Comparison of ENCODE assay signal across 14 cellular contexts in the genomic region with DNA sequence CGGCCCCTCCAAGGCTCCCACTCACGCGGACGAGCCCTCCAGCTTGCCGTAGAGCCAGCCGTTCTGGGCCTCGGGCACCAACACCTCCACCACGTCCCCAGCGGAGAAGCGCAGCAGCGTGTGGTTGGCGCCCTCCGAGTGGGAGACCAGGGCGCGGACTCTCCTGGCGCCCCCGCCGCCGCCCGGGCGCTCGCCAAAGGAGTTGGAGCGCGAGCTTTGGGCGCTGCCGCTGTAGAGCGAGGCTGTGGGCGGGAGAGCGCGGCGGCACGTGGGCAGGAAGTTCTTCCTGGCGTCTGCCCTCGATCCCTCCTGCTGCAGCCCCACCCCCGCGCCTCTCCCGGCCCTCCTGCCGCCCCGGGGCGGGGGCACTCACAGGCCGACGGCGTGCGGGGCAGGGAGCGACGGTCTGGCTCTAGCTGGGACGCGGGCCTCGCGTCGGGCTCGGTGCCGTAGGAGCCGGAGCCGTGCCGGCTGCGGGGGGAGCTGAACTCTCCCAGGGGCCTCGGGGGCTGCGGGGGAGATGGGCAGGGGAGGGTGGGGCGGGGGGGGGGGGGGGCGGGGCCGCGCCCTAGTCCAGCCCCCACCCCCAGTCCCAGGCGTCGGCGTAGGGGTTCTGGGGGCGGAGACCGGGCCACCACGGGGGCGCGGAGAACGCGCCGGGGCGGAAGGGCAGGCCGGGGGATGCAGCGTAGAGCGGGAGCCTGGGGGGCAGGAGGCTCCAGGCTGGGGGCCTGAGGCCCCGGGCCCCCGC. TPM values are rescaled to one million over a fixed set of nuclear protein-coding genes. Genes with fewer than 3 reads are reported as not detected.
DNase-seq lines count a peak whose midpoint lies in the region; ATAC-seq and TF ChIP-seq lines count a peak whose summit lies in the region.
"Had no signal": no experiment of that assay in that cellular context is flagged by ENCODE, and none has a peak within 500 bp of the region (broad histone marks: within the 10 kb centered on the region; RNA-seq: fewer than 3 reads in every experiment).

No MANE protein-coding gene starts in this region.

- intact Hi-C loops in Right ventricle myocardium inferior (cut with DNase I): no loop called here
- intact Hi-C loops in vagina (cut with DNase I): no loop called here
- intact Hi-C loops in activated CD4-positive, alpha-beta memory T cell treated with anti-CD3 and anti-CD28 coated beads for 36 hours (cut with micrococcal nuclease): no loop called here

- H3K27me3 ChIP-seq in right atrium auricular region (no peaks in the 10 kb centered on the region), vagina (no peaks in the 10 kb centered on the region)

- no peak overlapping the region for H3K4me3 Mint-ChIP-seq in activated CD4-positive, alpha-beta memory T cell treated with anti-CD3 and anti-CD28 coated beads for 36 hours
- H3K4me3 Mint-ChIP-seq in endothelial cell (ENCODE audit: unreplicated experiment): no peak overlapping the region
- H3K4me3 Mint-ChIP-seq: T-helper 1 cell treated with Interleukin-12 subunit alpha and Interleukin-12 subunit beta and Interleukin-4 antibody, amounts not matched to agents 30 μg/mL and 1 μg/mL, for 36 hours had no signal

- POLR2A ChIA-PET in activated CD4-positive, alpha-beta memory T cell treated with anti-CD3 and anti-CD28 coated beads for 36 hours (lab: Charles Lee): no interaction called here

- H3K27ac ChIP-seq in right atrium auricular region: no peak overlapping the region
- peak overlapping the region; percentile 10 for H3K27ac ChIP-seq in vagina

- H3K4me1 ChIP-seq in right atrium auricular region (peaks cover 0 to 16% of the 10 kb centered on the region in 2 donors), vagina (peaks cover 7% of the 10 kb centered on the region)

- H3K9me3 ChIP-seq in right atrium auricular region (no peaks in the 10 kb centered on the region), vagina (no peaks in the 10 kb centered on the region)

- no peaks in the 10 kb centered on the region for H3K4me1 Mint-ChIP-seq in activated CD4-positive, alpha-beta memory T cell treated with anti-CD3 and anti-CD28 coated beads for 36 hours (ENCODE audit: low read depth)
- peaks cover 3% of the 10 kb centered on the region for H3K4me1 Mint-ChIP-seq in endothelial cell (ENCODE audit: unreplicated experiment)
- H3K4me1 Mint-ChIP-seq: natural killer cell had no signal

- CTCF ChIA-PET in activated CD4-positive, alpha-beta memory T cell treated with anti-CD3 and anti-CD28 coated beads for 36 hours (lab: Charles Lee): interaction anchor here (1.0 kb wide), 1 partner anchor 37 kb away, joined by 4 read pairs; no protein-coding TSS in a partner anchor

- H3K36me3 ChIP-seq in right atrium auricular region (no peaks in the 10 kb centered on the region), vagina (no peaks in the 10 kb centered on the region)

- no peak overlapping the region for H3K27ac Mint-ChIP-seq in activated CD4-positive, alpha-beta memory T cell treated with anti-CD3 and anti-CD28 coated beads for 36 hours
- H3K27ac Mint-ChIP-seq in endothelial cell (ENCODE audit: unreplicated experiment): no peak overlapping the region
- H3K27ac Mint-ChIP-seq: natural killer cell; T-helper 1 cell treated with Interleukin-12 subunit alpha and Interleukin-12 subunit beta and Interleukin-4 antibody, amounts not matched to agents 30 μg/mL and 1 μg/mL, for 36 hours had no signal

- DNase-seq in Right ventricle myocardium inferior (ENCODE audit: missing footprints) (peak; percentile 18), right atrium auricular region (ENCODE audit: low spot score) (no peak), epithelial cell of esophagus (ENCODE audit: low read depth) (peak; percentile 37), left kidney (ENCODE audit: low read depth, low spot score) (peak; percentile 59), vagina (ENCODE audit: extremely low spot score in 2 of 2) (no peak), endothelial cell (ENCODE audit: low spot score) (no peak)
- DNase-seq in activated CD4-positive, alpha-beta memory T cell treated with anti-CD3 and anti-CD28 coated beads for 36 hours: no peak
- DNase-seq: activated CD4-positive, alpha-beta T cell treated with anti-CD3 and anti-CD28 coated beads, Interleukin-2, amount 50 U/mL, for 48 hours; activated naive CD4-positive, alpha-beta T cell treated with anti-CD3 and anti-CD28 coated beads, Interleukin-2, amount 50 U/mL, for 16 hours; GDM1; natural killer cell had no signal

- no peak for TF ChIP-seq POLR2A in vagina (IDR thresholded peaks at IDR 0.05)

- H3K27me3 Mint-ChIP-seq in activated CD4-positive, alpha-beta memory T cell treated with anti-CD3 and anti-CD28 coated beads for 36 hours: peaks cover 5% of the 10 kb centered on the region
- H3K27me3 Mint-ChIP-seq in endothelial cell (ENCODE audit: unreplicated experiment): peaks cover 6% of the 10 kb centered on the region

- TF ChIP-seq CTCF in right atrium auricular region (IDR thresholded peaks at IDR 0.05) (no peak), epithelial cell of esophagus (IDR thresholded peaks at IDR 0.05; ENCODE audit: insufficient read depth, low read depth, low read length, missing control alignments) (no peak), vagina (IDR thresholded peaks at IDR 0.05) (no peak), endothelial cell (IDR thresholded peaks at IDR 0.05; ENCODE audit: unreplicated experiment) (no peak)

- H3K36me3 Mint-ChIP-seq in activated CD4-positive, alpha-beta memory T cell treated with anti-CD3 and anti-CD28 coated beads for 36 hours: peaks cover 5% of the 10 kb centered on the region
- H3K36me3 Mint-ChIP-seq in endothelial cell (ENCODE audit: low read depth, unreplicated experiment): no peaks in the 10 kb centered on the region
- H3K36me3 Mint-ChIP-seq: natural killer cell had no signal

- ATAC-seq in Right ventricle myocardium inferior (peak; percentile 28), HG02938 (IDR thresholded peaks at IDR 0.05; ENCODE audit: unreplicated experiment) (no peak)
- ATAC-seq: natural killer cell had no signal

- H3K4me3 ChIP-seq in right atrium auricular region (peak overlapping the region in 1 of 2 donors; percentile 46), epithelial cell of esophagus (ENCODE audit: low read length) (no peak overlapping the region), vagina (peak overlapping the region; percentile 19 to 32)

- no peaks in the 10 kb centered on the region for H3K9me3 Mint-ChIP-seq in activated CD4-positive, alpha-beta memory T cell treated with anti-CD3 and anti-CD28 coated beads for 36 hours
- H3K9me3 Mint-ChIP-seq in endothelial cell (ENCODE audit: unreplicated experiment): no peaks in the 10 kb centered on the region
- H3K9me3 Mint-ChIP-seq: natural killer cell; T-helper 1 cell treated with Interleukin-12 subunit alpha and Interleukin-12 subunit beta and Interleukin-4 antibody, amounts not matched to agents 30 μg/mL and 1 μg/mL, for 36 hours had no signal

RNA-seq across cellular contexts. Expression of gene SLC16A8, which starts 4.9 kb away (rescaled TPM):
- not detected for total RNA-seq in Right ventricle myocardium inferior
- under 1 TPM in 1 of 2 donors, not detected in 1; 0.28 TPM for total RNA-seq in right atrium auricular region
- total RNA-seq in vagina: 0.98 TPM
- under 1 TPM in 1 of 2 experiments, not detected in 1; 0.17 TPM for total RNA-seq in activated CD4-positive, alpha-beta memory T cell treated with anti-CD3 and anti-CD28 coated beads for 36 hours
- total RNA-seq in endothelial cell (ENCODE audit: unreplicated experiment): not detected
- total RNA-seq: HT1080 had no signal

RNA-seq across cellular contexts. Expression of gene BAIAP2L2, which starts 21.6 kb away (rescaled TPM):
- 0.30 TPM for total RNA-seq in Right ventricle myocardium inferior
- under 1 TPM in 1 of 2 donors, not detected in 1; 0.63 TPM for total RNA-seq in right atrium auricular region
- not detected for total RNA-seq in vagina
- total RNA-seq in activated CD4-positive, alpha-beta memory T cell treated with anti-CD3 and anti-CD28 coated beads for 36 hours: 1 to 10 TPM in 1 of 2 experiments, under 1 TPM in 1; 0.93 to 1.6 TPM
- total RNA-seq in endothelial cell (ENCODE audit: unreplicated experiment): 0.77 TPM
- total RNA-seq: HT1080 had no signal

RNA-seq across cellular contexts. Expression of gene PICK1, which starts 31.7 kb away (rescaled TPM):
- total RNA-seq in Right ventricle myocardium inferior: 20.9 TPM
- 10 to 100 TPM; 33.1 to 36.0 TPM for total RNA-seq in right atrium auricular region
- total RNA-seq in vagina: 21.1 TPM
- total RNA-seq in activated CD4-positive, alpha-beta memory T cell treated with anti-CD3 and anti-CD28 coated beads for 36 hours: 10 to 100 TPM; 16.0 to 16.5 TPM
- total RNA-seq in endothelial cell (ENCODE audit: unreplicated experiment): 24.1 TPM

Comparison
In these comparisons a context has a peak if more than half of its experiments do, and no peak if none do; other contexts are left out.
1. DNase-seq: peak in Right ventricle myocardium inferior (single experiment), epithelial cell of esophagus (single experiment) and left kidney (single experiment); none in right atrium auricular region (single experiment), vagina (0 of 2), activated CD4-positive, alpha-beta memory T cell treated with anti-CD3 and anti-CD28 coated beads for 36 hours (single experiment) and endothelial cell (single experiment).